1 cellular context compared by ENCODE assay signal in the genomic region with DNA sequence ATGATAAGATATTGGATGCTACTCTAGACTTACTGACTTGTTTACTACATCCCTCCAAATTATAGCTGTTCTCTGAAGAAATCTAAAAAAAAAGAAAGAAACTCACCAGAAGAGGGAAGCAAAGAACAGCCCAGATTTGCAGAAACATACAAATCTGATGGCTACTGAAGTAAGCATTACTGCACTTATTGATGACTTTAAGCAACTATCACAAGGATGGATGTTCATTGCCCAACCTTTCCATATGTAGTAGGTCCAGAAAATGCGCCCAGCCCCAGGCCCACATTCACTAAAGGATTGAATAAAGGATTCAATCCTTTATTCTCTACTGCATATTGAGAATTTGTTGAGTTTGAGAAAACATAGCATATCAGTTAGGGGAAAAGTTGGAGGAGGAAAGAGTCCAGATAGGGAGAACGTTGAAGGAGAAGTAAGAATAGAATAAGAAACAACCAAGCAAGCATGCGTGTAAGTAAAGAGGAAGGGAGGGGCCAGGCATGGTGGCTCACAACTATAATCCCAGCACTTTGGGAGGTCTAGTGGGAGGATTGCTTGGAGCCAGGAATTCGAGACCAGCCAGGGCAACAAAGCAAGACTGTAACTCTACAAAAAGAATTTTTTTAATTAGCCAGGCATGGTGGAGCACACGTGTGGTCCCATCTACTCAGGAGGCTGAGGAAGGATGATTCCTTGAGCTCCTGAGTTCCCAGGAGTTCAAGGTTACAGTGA.
TF ChIP-seq lines count a peak whose summit lies in the region.

No MANE protein-coding gene starts in this region.

TF ChIP-seq in K562, 482 proteins besides CTCF, POLR2A, EP300 and RAD21:
- TF ChIP-seq ZNF384 (IDR thresholded peaks at IDR 0.05; ENCODE audit: low read depth, low read length) = peak; percentile 69; the same call in 1 of the 2 replicates
- 0 out of 2 replicates have a peak, but pooled peaks have one; percentile 8 for TF ChIP-seq ARID1B (IDR thresholded peaks at IDR 0.05)
- TF ChIP-seq, protein P1, sequence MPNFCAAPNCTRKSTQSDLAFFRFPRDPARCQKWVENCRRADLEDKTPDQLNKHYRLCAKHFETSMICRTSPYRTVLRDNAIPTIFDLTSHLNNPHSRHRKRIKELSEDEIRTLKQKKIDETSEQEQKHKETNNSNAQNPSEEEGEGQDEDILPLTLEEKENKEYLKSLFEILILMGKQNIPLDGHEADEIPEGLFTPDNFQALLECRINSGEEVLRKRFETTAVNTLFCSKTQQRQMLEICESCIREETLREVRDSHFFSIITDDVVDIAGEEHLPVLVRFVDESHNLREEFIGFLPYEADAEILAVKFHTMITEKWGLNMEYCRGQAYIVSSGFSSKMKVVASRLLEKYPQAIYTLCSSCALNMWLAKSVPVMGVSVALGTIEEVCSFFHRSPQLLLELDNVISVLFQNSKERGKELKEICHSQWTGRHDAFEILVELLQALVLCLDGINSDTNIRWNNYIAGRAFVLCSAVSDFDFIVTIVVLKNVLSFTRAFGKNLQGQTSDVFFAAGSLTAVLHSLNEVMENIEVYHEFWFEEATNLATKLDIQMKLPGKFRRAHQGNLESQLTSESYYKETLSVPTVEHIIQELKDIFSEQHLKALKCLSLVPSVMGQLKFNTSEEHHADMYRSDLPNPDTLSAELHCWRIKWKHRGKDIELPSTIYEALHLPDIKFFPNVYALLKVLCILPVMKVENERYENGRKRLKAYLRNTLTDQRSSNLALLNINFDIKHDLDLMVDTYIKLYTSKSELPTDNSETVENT (CRISPR knock-in tag; IDR thresholded peaks at IDR 0.05) = no peak
- TF ChIP-seq, protein P2, sequence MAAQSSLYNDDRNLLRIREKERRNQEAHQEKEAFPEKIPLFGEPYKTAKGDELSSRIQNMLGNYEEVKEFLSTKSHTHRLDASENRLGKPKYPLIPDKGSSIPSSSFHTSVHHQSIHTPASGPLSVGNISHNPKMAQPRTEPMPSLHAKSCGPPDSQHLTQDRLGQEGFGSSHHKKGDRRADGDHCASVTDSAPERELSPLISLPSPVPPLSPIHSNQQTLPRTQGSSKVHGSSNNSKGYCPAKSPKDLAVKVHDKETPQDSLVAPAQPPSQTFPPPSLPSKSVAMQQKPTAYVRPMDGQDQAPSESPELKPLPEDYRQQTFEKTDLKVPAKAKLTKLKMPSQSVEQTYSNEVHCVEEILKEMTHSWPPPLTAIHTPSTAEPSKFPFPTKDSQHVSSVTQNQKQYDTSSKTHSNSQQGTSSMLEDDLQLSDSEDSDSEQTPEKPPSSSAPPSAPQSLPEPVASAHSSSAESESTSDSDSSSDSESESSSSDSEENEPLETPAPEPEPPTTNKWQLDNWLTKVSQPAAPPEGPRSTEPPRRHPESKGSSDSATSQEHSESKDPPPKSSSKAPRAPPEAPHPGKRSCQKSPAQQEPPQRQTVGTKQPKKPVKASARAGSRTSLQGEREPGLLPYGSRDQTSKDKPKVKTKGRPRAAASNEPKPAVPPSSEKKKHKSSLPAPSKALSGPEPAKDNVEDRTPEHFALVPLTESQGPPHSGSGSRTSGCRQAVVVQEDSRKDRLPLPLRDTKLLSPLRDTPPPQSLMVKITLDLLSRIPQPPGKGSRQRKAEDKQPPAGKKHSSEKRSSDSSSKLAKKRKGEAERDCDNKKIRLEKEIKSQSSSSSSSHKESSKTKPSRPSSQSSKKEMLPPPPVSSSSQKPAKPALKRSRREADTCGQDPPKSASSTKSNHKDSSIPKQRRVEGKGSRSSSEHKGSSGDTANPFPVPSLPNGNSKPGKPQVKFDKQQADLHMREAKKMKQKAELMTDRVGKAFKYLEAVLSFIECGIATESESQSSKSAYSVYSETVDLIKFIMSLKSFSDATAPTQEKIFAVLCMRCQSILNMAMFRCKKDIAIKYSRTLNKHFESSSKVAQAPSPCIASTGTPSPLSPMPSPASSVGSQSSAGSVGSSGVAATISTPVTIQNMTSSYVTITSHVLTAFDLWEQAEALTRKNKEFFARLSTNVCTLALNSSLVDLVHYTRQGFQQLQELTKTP (IDR thresholded peaks at IDR 0.05; ENCODE audit: low read depth in 1 of 2, partially characterized antibody in 2 of 2) = peak in 1 of 2 experiments; percentile 24
- peak; percentile 28 to 48; a peak in 1 of 4 replicates for TF ChIP-seq FOXK2 (conservative IDR thresholded peaks at IDR 0.05 in 1 of 2, IDR thresholded peaks at IDR 0.05 in 1 of 2; ENCODE audit: low read depth in 2 of 2)
- TF ChIP-seq, protein P3, sequence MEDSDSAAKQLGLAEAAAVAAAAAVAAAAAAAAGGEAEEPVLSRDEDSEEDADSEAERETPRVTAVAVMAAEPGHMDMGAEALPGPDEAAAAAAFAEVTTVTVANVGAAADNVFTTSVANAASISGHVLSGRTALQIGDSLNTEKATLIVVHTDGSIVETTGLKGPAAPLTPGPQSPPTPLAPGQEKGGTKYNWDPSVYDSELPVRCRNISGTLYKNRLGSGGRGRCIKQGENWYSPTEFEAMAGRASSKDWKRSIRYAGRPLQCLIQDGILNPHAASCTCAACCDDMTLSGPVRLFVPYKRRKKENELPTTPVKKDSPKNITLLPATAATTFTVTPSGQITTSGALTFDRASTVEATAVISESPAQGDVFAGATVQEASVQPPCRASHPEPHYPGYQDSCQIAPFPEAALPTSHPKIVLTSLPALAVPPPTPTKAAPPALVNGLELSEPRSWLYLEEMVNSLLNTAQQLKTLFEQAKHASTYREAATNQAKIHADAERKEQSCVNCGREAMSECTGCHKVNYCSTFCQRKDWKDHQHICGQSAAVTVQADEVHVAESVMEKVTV (CRISPR knock-in tag; IDR thresholded peaks at IDR 0.05) = peak; percentile 68
- TF ChIP-seq SMC3 (conservative IDR thresholded peaks at IDR 0.05; ENCODE audit: insufficient read depth, low read depth, low read length) = peak; percentile 44; the same call in 1 of the 2 replicates
- no peak for TF ChIP-seq HLTF (IDR thresholded peaks at IDR 0.05)
- no peak for TF ChIP-seq CAMTA2 (CRISPR knock-in tag; conservative IDR thresholded peaks at IDR 0.05)
- peak; percentile 47; the same call in 1 of the 2 replicates for TF ChIP-seq ARID2 (IDR thresholded peaks at IDR 0.05)
